ENCODE assay signal across 1 cellular context in the genomic region with DNA sequence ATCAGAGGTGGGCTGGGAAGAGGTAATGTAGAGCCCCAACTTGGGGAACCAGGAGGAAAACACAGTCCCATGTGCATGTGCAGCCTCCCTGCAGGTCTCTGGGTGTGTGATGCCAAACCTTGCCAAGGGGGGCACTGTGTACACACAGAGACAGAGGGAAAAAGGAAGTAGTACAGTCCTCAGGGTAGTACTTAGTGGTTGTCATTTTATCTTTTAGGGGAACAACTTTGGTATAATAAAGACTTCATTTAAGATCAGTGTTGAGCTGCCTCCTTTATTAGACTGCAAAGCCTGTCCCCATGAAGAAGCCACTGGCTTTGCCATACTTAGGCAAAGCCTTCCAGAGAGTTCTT.
TF ChIP-seq lines count a peak whose summit lies in the region.

No MANE protein-coding gene starts in this region.

TF ChIP-seq in SK-N-SH, 30 proteins besides CTCF, POLR2A, EP300 and RAD21 (continued from another document):
- TF ChIP-seq, protein P1, sequence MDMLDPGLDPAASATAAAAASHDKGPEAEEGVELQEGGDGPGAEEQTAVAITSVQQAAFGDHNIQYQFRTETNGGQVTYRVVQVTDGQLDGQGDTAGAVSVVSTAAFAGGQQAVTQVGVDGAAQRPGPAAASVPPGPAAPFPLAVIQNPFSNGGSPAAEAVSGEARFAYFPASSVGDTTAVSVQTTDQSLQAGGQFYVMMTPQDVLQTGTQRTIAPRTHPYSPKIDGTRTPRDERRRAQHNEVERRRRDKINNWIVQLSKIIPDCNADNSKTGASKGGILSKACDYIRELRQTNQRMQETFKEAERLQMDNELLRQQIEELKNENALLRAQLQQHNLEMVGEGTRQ (IDR thresholded peaks at IDR 0.05; ENCODE audit: borderline replicate concordance, low read depth, low read length), result no peak
